Comparison of ENCODE assay signal across 1 cellular context in genomic region chr17:40363480-40363838, GRCh38.
TF ChIP-seq lines count a peak whose summit lies in the region.

No MANE protein-coding gene starts in this region.

TF ChIP-seq in K562, 482 proteins besides CTCF, POLR2A, EP300 and RAD21 (continued from another document):
- no peak for TF ChIP-seq MLX (CRISPR knock-in tag; conservative IDR thresholded peaks at IDR 0.05)
- no peak for TF ChIP-seq ZEB2 (IDR thresholded peaks at IDR 0.05)
- 0 out of 2 replicates have a peak, but pooled peaks have one; percentile 4 for TF ChIP-seq EGR1 (conservative IDR thresholded peaks at IDR 0.05)
